18 cellular contexts compared by ENCODE assay signal in genomic region chr11:107619926-107620325, GRCh38. TPM values are rescaled to one million over a fixed set of nuclear protein-coding genes. Genes with fewer than 3 reads are reported as not detected.
"Had no signal": no experiment of that assay in that cellular context is flagged by ENCODE, and none has a peak within 500 bp of the region (broad histone marks: within the 10 kb centered on the region; RNA-seq: fewer than 3 reads in every experiment).

No MANE protein-coding gene starts in this region.

- H3K36me3 ChIP-seq: esophagus muscularis mucosa, stomach, vagina, WERI-Rb-1 had no signal

- H3K27ac Mint-ChIP-seq: activated CD8-positive, alpha-beta T cell treated with anti-CD3 and anti-CD28 coated beads for 36 hours; activated naive CD8-positive, alpha-beta T cell treated with anti-CD3 and anti-CD28 coated beads, Interleukin-2, amount 50 U/mL, for 24 hours; activated T-helper 1 cell treated with anti-CD3 and anti-CD28 coated beads, Interleukin-12 subunit alpha, Interleukin-12 subunit beta, Interleukin-2, Interleukin-4 antibody, amounts not matched to agents 30 ng/mL and 10 ng/mL and 1 ng/mL, durations not matched to agents 14 hours and 24 hours and 36 hours; immature natural killer cell; memory B cell; T-cell had no signal

- ATAC-seq: activated CD8-positive, alpha-beta T cell treated with anti-CD3 and anti-CD28 coated beads for 36 hours; activated naive CD8-positive, alpha-beta T cell treated with anti-CD3 and anti-CD28 coated beads, Interleukin-2, amount 50 U/mL, for 24 hours; body of pancreas; T-cell had no signal

- H3K9me3 ChIP-seq: body of pancreas, esophagus muscularis mucosa, stomach, vagina had no signal

- H3K4me1 Mint-ChIP-seq: central memory CD8-positive, alpha-beta T cell; immature natural killer cell; memory B cell; nephron progenitor cell had no signal

- H3K27ac ChIP-seq: body of pancreas, esophagus muscularis mucosa, skin epidermis, stomach, vagina, WERI-Rb-1 had no signal

- H3K27me3 ChIP-seq: body of pancreas, esophagus muscularis mucosa, vagina had no signal

- H3K4me3 Mint-ChIP-seq: activated CD8-positive, alpha-beta T cell treated with anti-CD3 and anti-CD28 coated beads for 36 hours; activated naive CD8-positive, alpha-beta T cell treated with anti-CD3 and anti-CD28 coated beads, Interleukin-2, amount 50 U/mL, for 24 hours; activated T-helper 1 cell treated with anti-CD3 and anti-CD28 coated beads, Interleukin-12 subunit alpha, Interleukin-12 subunit beta, Interleukin-2, Interleukin-4 antibody, amounts not matched to agents 30 ng/mL and 10 ng/mL and 1 ng/mL, durations not matched to agents 14 hours and 24 hours and 36 hours; central memory CD8-positive, alpha-beta T cell; immature natural killer cell; memory B cell; nephron progenitor cell; T-cell had no signal

- H3K4me3 ChIP-seq: body of pancreas, esophagus muscularis mucosa, skin epidermis, stomach, vagina had no signal

- DNase-seq: activated CD4-positive, alpha-beta T cell treated with anti-CD3 and anti-CD28 coated beads for 4 hours; activated CD8-positive, alpha-beta memory T cell treated with anti-CD3 and anti-CD28 coated beads, Interleukin-2, amount 50 U/mL, for 48 hours; activated CD8-positive, alpha-beta T cell treated with anti-CD3 and anti-CD28 coated beads for 36 hours; activated naive CD4-positive, alpha-beta T cell; activated naive CD8-positive, alpha-beta T cell treated with anti-CD3 and anti-CD28 coated beads, Interleukin-2, amount 50 U/mL, for 24 hours; body of pancreas; immature natural killer cell; nephron progenitor cell; stomach; T-cell; T1000; WERI-Rb-1 had no signal

- H3K4me1 ChIP-seq: body of pancreas, esophagus muscularis mucosa, stomach, vagina had no signal

- H3K9me3 Mint-ChIP-seq: activated CD8-positive, alpha-beta T cell treated with anti-CD3 and anti-CD28 coated beads for 36 hours; activated naive CD8-positive, alpha-beta T cell treated with anti-CD3 and anti-CD28 coated beads, Interleukin-2, amount 50 U/mL, for 24 hours; activated T-helper 1 cell treated with anti-CD3 and anti-CD28 coated beads, Interleukin-12 subunit alpha, Interleukin-12 subunit beta, Interleukin-2, Interleukin-4 antibody, amounts not matched to agents 30 ng/mL and 10 ng/mL and 1 ng/mL, durations not matched to agents 14 hours and 24 hours and 36 hours; central memory CD8-positive, alpha-beta T cell; memory B cell; nephron progenitor cell; T-cell had no signal

- H3K36me3 Mint-ChIP-seq: immature natural killer cell, memory B cell, T-cell had no signal

RNA-seq across cellular contexts. Expression of gene ELMOD1, which starts 29.0 kb away (rescaled TPM):
- total RNA-seq: activated CD8-positive, alpha-beta T cell treated with anti-CD3 and anti-CD28 coated beads for 36 hours; activated T-helper 1 cell treated with anti-CD3 and anti-CD28 coated beads, Interleukin-12 subunit alpha, Interleukin-12 subunit beta, Interleukin-2, Interleukin-4 antibody, amounts not matched to agents 30 ng/mL and 10 ng/mL and 1 ng/mL, durations not matched to agents 14 hours and 24 hours and 36 hours; body of pancreas; T-cell; vagina had no signal
